ENCODE assay signal across 21 cellular contexts in the genomic region with DNA sequence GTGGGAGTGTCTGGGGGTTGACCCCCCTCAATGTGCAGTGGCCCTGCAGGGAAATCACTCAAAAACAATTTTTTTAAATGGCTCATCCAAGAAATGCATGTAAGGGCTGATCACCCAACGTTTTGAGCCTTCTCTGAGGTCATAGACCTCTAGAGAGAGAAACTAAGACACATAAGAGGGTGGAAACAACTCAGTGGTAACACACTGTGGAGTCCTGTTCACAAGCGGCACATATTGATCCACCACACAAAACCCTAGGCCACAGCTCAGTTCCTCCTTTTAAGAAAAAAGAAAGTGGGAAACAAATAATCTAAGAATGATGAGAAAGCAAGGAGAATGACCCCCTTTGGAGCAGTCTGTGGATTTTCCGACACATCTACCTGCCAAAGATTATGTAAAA.
A peak's percentile ranks its signal among the peaks of the same experiment; 100 is the strongest.
DNase-seq lines count a peak whose midpoint lies in the region; ATAC-seq, FAIRE-seq and TF ChIP-seq lines count a peak whose summit lies in the region.
"Had no signal": no experiment of that assay in that cellular context is flagged by ENCODE, and none has a peak within 500 bp of the region (broad histone marks: within the 10 kb centered on the region; RNA-seq: fewer than 3 reads in every experiment).

No MANE protein-coding gene starts in this region.

- FAIRE-seq in GM12891 (lab: Jason Lieb, UNC), result peak; percentile 41
- FAIRE-seq: colon, D721Med had no signal

- intact Hi-C loops in cardiac septum (cut with DNase I), result no loop called here
- intact Hi-C loops in right lobe of liver (cut with DNase I), result no loop called here
- intact Hi-C loops in heart right ventricle (cut with DNase I), result no loop called here

- H3K27ac ChIP-seq in Karpas-422 (ENCODE audit: low read length) (peak overlapping the region; percentile 84), neuronal stem cell (replicated peaks; ENCODE audit: low read length) (no peak overlapping the region), right lobe of liver (no peak overlapping the region), heart right ventricle (no peak overlapping the region)
- H3K27ac ChIP-seq: C4-2B, esophagus squamous epithelium, RWPE1, tibial nerve had no signal

- H3K4me2 ChIP-seq in Karpas-422 (ENCODE audit: low read depth, low read length, poor library complexity, severe bottlenecking) (no peak overlapping the region), neuronal stem cell (ENCODE audit: insufficient read depth, low read length, poor library complexity, severe bottlenecking) (no peak overlapping the region)

- no peak overlapping the region for H2BK15ac ChIP-seq in neuronal stem cell (ENCODE audit: low read length)

- H3K14ac ChIP-seq in neuronal stem cell (ENCODE audit: low read length), result no peak overlapping the region

- no CpG with 5 or more reads among the region's 3 CpGs for WGBS in neuronal stem cell (ENCODE audit: extremely low coverage in 2 of 2, insufficient read length in 2 of 2, insufficient replicate concordance in 1 of 2), 2 donors
- WGBS in right lobe of liver (ENCODE audit: insufficient coverage, low coverage, low lambda C conversion rate, missing lambda C conversion rate), result 54% methylated on average over 3 of the region's 3 CpGs
- 76 to 82% methylated on average over 3 of the region's 3 CpGs for WGBS in heart right ventricle, 2 donors

- H3K4ac ChIP-seq in neuronal stem cell (ENCODE audit: low read length), result no peak overlapping the region

- H3K79me1 ChIP-seq in neuronal stem cell (ENCODE audit: low read depth, low read length), result no peaks in the 10 kb centered on the region

- no peaks in the 10 kb centered on the region for H4K20me1 ChIP-seq in Karpas-422 (ENCODE audit: insufficient read depth, low read depth, low read length)

- no peak for DNase-seq in GM12891 (ENCODE audit: insufficient read length, low spot score)
- DNase-seq in Karpas-422, result no peak
- DNase-seq in cardiac septum (ENCODE audit: low spot score), result no peak
- DNase-seq in neuronal stem cell (ENCODE audit: low spot score), result no peak
- no peak for DNase-seq in right lobe of liver
- no peak for DNase-seq in heart right ventricle
- DNase-seq: ACHN; activated naive CD8-positive, alpha-beta T cell treated with anti-CD3 and anti-CD28 coated beads for 36 hours; esophagus squamous epithelium; HCEC 1CT; Kasumi-1; mesenchymal stem cell; stimulated activated CD4-positive, alpha-beta T cell treated with anti-CD3 and anti-CD28 coated beads, Interleukin-4, amount 100 ng/mL, for 24 hours; stimulated activated naive CD8-positive, alpha-beta T cell treated with anti-CD3 and anti-CD28 coated beads, Interleukin-15, amount 100 ng/mL, for 72 hours had no signal

- H3K27me3 ChIP-seq in Karpas-422 (ENCODE audit: low read length), result no peaks in the 10 kb centered on the region
- H3K27me3 ChIP-seq in neuronal stem cell (ENCODE audit: control insufficient read depth in 3 of 3, insufficient read depth in 3 of 3, low read depth in 1 of 3, low read length in 3 of 3), result no peaks in the 10 kb centered on the region
- H3K27me3 ChIP-seq in right lobe of liver, result no peaks in the 10 kb centered on the region
- H3K27me3 ChIP-seq in heart right ventricle, result no peaks in the 10 kb centered on the region
- H3K27me3 ChIP-seq: tibial nerve had no signal

- H2AK5ac ChIP-seq in neuronal stem cell (ENCODE audit: low read depth, low read length), result no peak overlapping the region

- H3K4me3 ChIP-seq in Karpas-422 (ENCODE audit: low read length) (no peak overlapping the region; the same call in 1 of the 2 replicates), neuronal stem cell (ENCODE audit: low read length in 2 of 2) (no peak overlapping the region), right lobe of liver (no peak overlapping the region), heart right ventricle (no peak overlapping the region)
- H3K4me3 ChIP-seq: esophagus squamous epithelium, tibial nerve had no signal

- H3K9ac ChIP-seq in Karpas-422 (ENCODE audit: low read length) (no peak overlapping the region), neuronal stem cell (ENCODE audit: low read depth, low read length, poor library complexity) (no peak overlapping the region)

- H3K4me1 ChIP-seq in Karpas-422 (ENCODE audit: low read length) (peaks cover 47% of the 10 kb centered on the region), neuronal stem cell (ENCODE audit: control insufficient read depth in 2 of 2, insufficient read depth in 1 of 2, low read depth in 1 of 2, low read length in 2 of 2) (no peaks in the 10 kb centered on the region), right lobe of liver (no peaks in the 10 kb centered on the region), heart right ventricle (peaks cover 0 to 5% (median 1%) of the 10 kb centered on the region in 9 donors)

- no peaks in the 10 kb centered on the region for H3K9me2 ChIP-seq in Karpas-422 (replicated peaks; ENCODE audit: insufficient read depth, low read length)

- TF ChIP-seq POLR2A in GM12891 (IDR thresholded peaks at IDR 0.05; ENCODE audit: low read depth, low read length) (no peak), right lobe of liver (IDR thresholded peaks at IDR 0.05) (no peak)

- H3K18ac ChIP-seq in neuronal stem cell (ENCODE audit: low read length), result no peak overlapping the region

- H2BK5ac ChIP-seq in neuronal stem cell (ENCODE audit: low read length), result no peak overlapping the region

- no peaks in the 10 kb centered on the region for H3K79me2 ChIP-seq in Karpas-422 (ENCODE audit: low read length)

- no peak overlapping the region for H3K23ac ChIP-seq in neuronal stem cell (ENCODE audit: low read depth, low read length, poor library complexity)

- H2AFZ ChIP-seq in Karpas-422 (ENCODE audit: low read length) (peak overlapping the region; percentile 14; the same call in 1 of the 2 replicates), neuronal stem cell (ENCODE audit: low read length) (no peak overlapping the region)

- ATAC-seq in GM19455 (IDR thresholded peaks at IDR 0.05; ENCODE audit: unreplicated experiment) (peak; percentile 61), HG02852 (IDR thresholded peaks at IDR 0.05; ENCODE audit: unreplicated experiment) (peak; percentile 64), right lobe of liver (no peak), heart right ventricle (no peak)
- ATAC-seq: stimulated activated naive CD8-positive, alpha-beta T cell treated with anti-CD3 and anti-CD28 coated beads, Interleukin-15, amount 100 ng/mL, for 72 hours had no signal

- H4K8ac ChIP-seq in neuronal stem cell (ENCODE audit: low read depth, low read length), result no peak overlapping the region

- no peak overlapping the region for H4K91ac ChIP-seq in neuronal stem cell (ENCODE audit: low read depth, low read length, poor library complexity)

- peaks cover 15% of the 10 kb centered on the region for H3K9me3 ChIP-seq in Karpas-422 (ENCODE audit: low read length)
- peaks cover 0 to 7% of the 10 kb centered on the region in 2 donors for H3K9me3 ChIP-seq in neuronal stem cell (replicated peaks in 1 of 2; ENCODE audit: control insufficient read depth in 2 of 2, insufficient read depth in 1 of 2, low read depth in 1 of 2, low read length in 2 of 2)
- H3K9me3 ChIP-seq in right lobe of liver, result no peaks in the 10 kb centered on the region
- peaks cover 0 to 21% (median 0%) of the 10 kb centered on the region in 11 donors for H3K9me3 ChIP-seq in heart right ventricle
- H3K9me3 ChIP-seq: tibial nerve had no signal

- H3K36me3 ChIP-seq in Karpas-422 (ENCODE audit: insufficient read depth, low read length) (peaks cover 8% of the 10 kb centered on the region; the same call in 1 of the 2 replicates), neuronal stem cell (replicated peaks in 1 of 2; ENCODE audit: control insufficient read depth in 2 of 2, insufficient read depth in 2 of 2, low read length in 2 of 2) (no peaks in the 10 kb centered on the region), right lobe of liver (no peaks in the 10 kb centered on the region), heart right ventricle (no peaks in the 10 kb centered on the region)
- H3K36me3 ChIP-seq: esophagus squamous epithelium, tibial nerve had no signal

- TF ChIP-seq CTCF in right lobe of liver (IDR thresholded peaks at IDR 0.05) (no peak), heart right ventricle (IDR thresholded peaks at IDR 0.05) (no peak)

- no peak overlapping the region for H2BK120ac ChIP-seq in neuronal stem cell (ENCODE audit: low read depth, low read length)

- H2BK12ac ChIP-seq in neuronal stem cell (ENCODE audit: low read length), result no peak overlapping the region

TF ChIP-seq in GM12891, 5 proteins besides CTCF, POLR2A, EP300 and RAD21:
- TF ChIP-seq TAF1 (IDR thresholded peaks at IDR 0.05; ENCODE audit: low read depth, low read length) (no peak), POLR2AphosphoS5 (IDR thresholded peaks at IDR 0.05; ENCODE audit: low read depth, low read length) (no peak), PAX5 (IDR thresholded peaks at IDR 0.05; ENCODE audit: insufficient read depth, low read length, severe bottlenecking) (no peak), SPI1 (IDR thresholded peaks at IDR 0.05; ENCODE audit: low read depth, low read length) (peak; percentile 63), POU2F2 (IDR thresholded peaks at IDR 0.05; ENCODE audit: low read depth, low read length) (no peak)

Comparison
In these comparisons a context has a peak if more than half of its experiments do, and no peak if none do; other contexts are left out.
1. ATAC-seq: peak in GM19455 (single experiment) and HG02852 (single experiment); none in right lobe of liver (0 of 4) and heart right ventricle (0 of 8).